Comparison of ENCODE assay signal across 8 cellular contexts in the genomic region with DNA sequence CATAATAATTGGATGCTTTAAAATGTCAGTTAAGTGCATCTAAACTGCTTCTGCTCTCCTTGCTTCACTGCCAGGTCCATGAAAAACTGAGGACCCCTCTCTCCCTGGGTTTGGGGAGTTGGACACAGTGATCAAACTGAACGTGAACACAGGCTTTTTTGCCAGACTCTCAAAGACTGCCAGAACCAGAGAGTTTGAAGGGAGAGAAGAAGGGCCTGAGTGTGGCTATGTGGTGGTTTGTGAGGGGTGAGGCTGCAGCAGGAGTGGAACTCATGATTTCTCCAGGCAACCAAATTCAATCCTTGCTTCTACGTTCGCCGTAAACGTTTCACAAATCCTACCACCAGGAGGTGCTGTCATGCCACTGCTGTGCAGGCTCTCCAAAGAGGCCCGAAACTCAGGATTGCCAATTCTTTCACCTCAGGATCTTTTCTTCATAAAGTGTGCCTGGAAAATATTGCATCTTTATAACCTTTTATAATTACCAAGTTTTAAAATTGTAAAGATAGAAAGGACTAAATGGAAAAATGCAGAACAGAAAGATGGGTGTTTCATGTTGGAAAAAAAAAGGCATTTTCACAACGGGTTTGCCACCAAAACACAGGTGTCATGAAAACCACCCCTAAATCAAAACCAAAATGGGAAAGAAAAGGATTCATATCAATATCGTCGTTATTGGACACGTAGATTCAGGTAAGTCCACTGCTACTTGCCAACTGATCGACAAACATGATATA. TPM values are rescaled to one million over a fixed set of nuclear protein-coding genes. Genes with fewer than 3 reads are reported as not detected.
DNase-seq lines count a peak whose midpoint lies in the region; ATAC-seq and TF ChIP-seq lines count a peak whose summit lies in the region.

No MANE protein-coding gene starts in this region.

- H3K27me3 ChIP-seq in foreskin keratinocyte (peaks cover 8% of the 10 kb centered on the region), osteoblast (ENCODE audit: insufficient read depth, low read length) (no peaks in the 10 kb centered on the region)

- H3K9me3 ChIP-seq in osteoblast (ENCODE audit: low read depth, low read length) = no peaks in the 10 kb centered on the region

- H3K27ac ChIP-seq in foreskin keratinocyte = no peak overlapping the region
- H3K27ac ChIP-seq in osteoblast (ENCODE audit: low read depth, low read length) = no peak overlapping the region

- H4K20me1 ChIP-seq in osteoblast (ENCODE audit: insufficient read depth, low read length) = no peaks in the 10 kb centered on the region

- H3K4me3 ChIP-seq in AG04449 (ENCODE audit: low read depth, low read length) (no peak overlapping the region), GM12865 (ENCODE audit: low read depth, low read length) (no peak overlapping the region), WI38 (ENCODE audit: low read depth, low read length) (no peak overlapping the region), osteoblast (ENCODE audit: insufficient read depth, low read length) (no peak overlapping the region)

- peak; percentile 83 for TF ChIP-seq CTCF in AG04449 (IDR thresholded peaks at IDR 0.05; ENCODE audit: insufficient read depth, low read length, missing control alignments)
- TF ChIP-seq CTCF in GM12865 (IDR thresholded peaks at IDR 0.05; ENCODE audit: insufficient read depth, low read depth, low read length, missing control alignments) = peak; percentile 78
- TF ChIP-seq CTCF in WI38 (IDR thresholded peaks at IDR 0.05; ENCODE audit: low read depth, low read length) = peak; percentile 66
- TF ChIP-seq CTCF in foreskin keratinocyte (conservative IDR thresholded peaks at IDR 0.05) = peak; percentile 74
- peak; percentile 95 for TF ChIP-seq CTCF in osteoblast (IDR thresholded peaks at IDR 0.05; ENCODE audit: extremely low read depth, low read depth, low read length)

- H3K4me1 ChIP-seq in foreskin keratinocyte = no peaks in the 10 kb centered on the region
- H3K4me1 ChIP-seq in osteoblast (ENCODE audit: insufficient read depth, low read length) = peaks cover 11% of the 10 kb centered on the region

- H2AFZ ChIP-seq in osteoblast (ENCODE audit: low read length) = no peak overlapping the region

- ATAC-seq in foreskin keratinocyte = peak; percentile 42
- ATAC-seq in GM21528 (IDR thresholded peaks at IDR 0.05; ENCODE audit: low FRiP score, unreplicated experiment) = no peak
- ATAC-seq in GM21576 (IDR thresholded peaks at IDR 0.05; ENCODE audit: unreplicated experiment) = no peak

- no peaks in the 10 kb centered on the region for H3K36me3 ChIP-seq in osteoblast (ENCODE audit: insufficient read depth, low read length)

- no peaks in the 10 kb centered on the region for H3K79me2 ChIP-seq in osteoblast (ENCODE audit: insufficient read depth, low read length)

- CTCF ChIA-PET in AG04449 (lab: Yijun Ruan, JAX) = interaction anchor here (0.7 to 4.4 kb wide), 32 partner anchors 8 to 320 kb away, joined by 3 to 42 read pairs (median 4); a partner anchor contains a TSS

- DNase-seq in AG04449 (ENCODE audit: low read depth, low spot score) (no peak), GM12865 (ENCODE audit: low read depth) (peak; percentile 64), NCI-H146 treated with DMSO at 0.1 percent for 48 hours (lab: John Stamatoyannopoulos, UW; ENCODE audit: unreplicated experiment) (peak; percentile 76), foreskin keratinocyte (no peak), osteoblast (ENCODE audit: insufficient read length, low spot score, missing footprints) (peak; percentile 84)

- H3K4me2 ChIP-seq in osteoblast (ENCODE audit: insufficient read depth, low read length) = peak overlapping the region; percentile 31

- POLR2A ChIA-PET in AG04449 (lab: Yijun Ruan, JAX) = no interaction called here

RNA-seq across cellular contexts. Expression of a gene that starts 19.7 kb away (rescaled TPM):
- total RNA-seq in foreskin keratinocyte (not detected in 2 replicates), osteoblast (under 0.01 TPM in 1 of 2 replicates, not detected in the other)
- polyA plus RNA-seq in foreskin keratinocyte = not detected in 2 replicates

Comparison
In these comparisons a context has a peak if more than half of its experiments do, and no peak if none do; other contexts are left out.
1. DNase-seq: peak in GM12865 (single experiment), NCI-H146 treated with DMSO at 0.1 percent for 48 hours (single experiment) and osteoblast (single experiment); none in AG04449 (single experiment) and foreskin keratinocyte (0 of 2).
2. Peak in every context shown above with its lines, with median percentiles within 50 percentile points of each other: CTCF ChIP-seq.